Comparison of ENCODE assay signal across 1 cellular context in genomic region chr17:74212913-74213791, GRCh38.
TF ChIP-seq lines count a peak whose summit lies in the region.

Gene TTYH2 (plus strand): TSS chr17:74213571. CDS start chr17:74213588, 17 bp downstream.

TF ChIP-seq in K562, 482 proteins besides CTCF, POLR2A, EP300 and RAD21 (continued from another document and continues in another):
- TF ChIP-seq ZNF609 (CRISPR knock-in tag; IDR thresholded peaks at IDR 0.05; ENCODE audit: borderline replicate concordance), result no peak
- TF ChIP-seq MLX (CRISPR knock-in tag; conservative IDR thresholded peaks at IDR 0.05), result no peak
- no peak for TF ChIP-seq DACH1 (IDR thresholded peaks at IDR 0.05; ENCODE audit: partially characterized antibody)
- no peak for TF ChIP-seq ZNF75A (CRISPR knock-in tag; IDR thresholded peaks at IDR 0.05)
- TF ChIP-seq ILK (tag; IDR thresholded peaks at IDR 0.05; ENCODE audit: borderline replicate concordance, low read depth), result no peak
- no peak for TF ChIP-seq CBX5 (IDR thresholded peaks at IDR 0.05; ENCODE audit: borderline replicate concordance, low read depth)
- TF ChIP-seq ARID4B (CRISPR knock-in tag; IDR thresholded peaks at IDR 0.05), result no peak
- TF ChIP-seq ZSCAN29 (IDR thresholded peaks at IDR 0.05), result no peak
- TF ChIP-seq SUPT5H (IDR thresholded peaks at IDR 0.05), result no peak
- TF ChIP-seq ARNT (IDR thresholded peaks at IDR 0.05), result no peak
- TF ChIP-seq ZKSCAN8 (CRISPR knock-in tag; IDR thresholded peaks at IDR 0.05), result no peak
- no peak for TF ChIP-seq ZEB2 (IDR thresholded peaks at IDR 0.05)
- no peak for TF ChIP-seq ZNF165 (CRISPR knock-in tag; IDR thresholded peaks at IDR 0.05; ENCODE audit: borderline replicate concordance)
- peak in 1 of 2 experiments; percentile 98; a peak in 2 of 4 replicates for TF ChIP-seq NONO (IDR thresholded peaks at IDR 0.05; ENCODE audit: low read depth in 2 of 2, low read length in 1 of 2)
- TF ChIP-seq ARID2 (IDR thresholded peaks at IDR 0.05), result no peak
- no peak for TF ChIP-seq ELK3 (CRISPR knock-in tag; IDR thresholded peaks at IDR 0.05)
- TF ChIP-seq RFX7 (CRISPR knock-in tag; IDR thresholded peaks at IDR 0.05), result no peak
- no peak for TF ChIP-seq POLR2AphosphoS5 (IDR thresholded peaks at IDR 0.05; ENCODE audit: control insufficient read depth, insufficient read depth, low read depth, low read length)
- TF ChIP-seq ZNF274 (IDR thresholded peaks at IDR 0.05; ENCODE audit: borderline replicate concordance, low read depth, low read length), result no peak
- no peak for TF ChIP-seq DNMT1 (IDR thresholded peaks at IDR 0.05)
- TF ChIP-seq ZBTB49 (CRISPR knock-in tag; IDR thresholded peaks at IDR 0.05; ENCODE audit: borderline replicate concordance), result no peak
- no peak for TF ChIP-seq ZNF77 (CRISPR knock-in tag; IDR thresholded peaks at IDR 0.05)
- TF ChIP-seq PATZ1 (CRISPR knock-in tag; IDR thresholded peaks at IDR 0.05; ENCODE audit: borderline replicate concordance), result no peak
- TF ChIP-seq CXXC5 (CRISPR knock-in tag; IDR thresholded peaks at IDR 0.05), result no peak
- TF ChIP-seq NBN (IDR thresholded peaks at IDR 0.05; ENCODE audit: low read depth), result no peak
- no peak for TF ChIP-seq ZBTB12 (CRISPR knock-in tag; IDR thresholded peaks at IDR 0.05)
- TF ChIP-seq LCOR (CRISPR knock-in tag; IDR thresholded peaks at IDR 0.05), result no peak
- no peak for TF ChIP-seq ELF2 (CRISPR knock-in tag; IDR thresholded peaks at IDR 0.05)
- no peak for TF ChIP-seq PYGO2 (tag; IDR thresholded peaks at IDR 0.05)
- no peak for TF ChIP-seq ILF3 (IDR thresholded peaks at IDR 0.05; ENCODE audit: borderline replicate concordance)
- no peak for TF ChIP-seq CBFB (CRISPR knock-in tag; IDR thresholded peaks at IDR 0.05)
- TF ChIP-seq ZNF512 (tag; IDR thresholded peaks at IDR 0.05), result no peak
- no peak for TF ChIP-seq FUS (optimal IDR thresholded peaks at IDR 0.05; ENCODE audit: low read depth, low read length)
- TF ChIP-seq ZNF507 (tag; conservative IDR thresholded peaks at IDR 0.05), result no peak
- no peak for TF ChIP-seq TEAD4 (IDR thresholded peaks at IDR 0.05; ENCODE audit: low read length)
- TF ChIP-seq TEAD4 (CRISPR knock-in tag; IDR thresholded peaks at IDR 0.05; ENCODE audit: borderline replicate concordance), result no peak
- TF ChIP-seq STAT5B (CRISPR knock-in tag; IDR thresholded peaks at IDR 0.05), result no peak
- TF ChIP-seq CEBPG (CRISPR knock-in tag; IDR thresholded peaks at IDR 0.05), result peak; percentile 75
- TF ChIP-seq CEBPG (tag; conservative IDR thresholded peaks at IDR 0.05 in 1 of 2, IDR thresholded peaks at IDR 0.05 in 1 of 2), result peak; percentile 78 to 86
- no peak for TF ChIP-seq RBM22 (IDR thresholded peaks at IDR 0.05; ENCODE audit: low read depth, low read length, poor library complexity, severe bottlenecking)
- TF ChIP-seq ZNF121 (CRISPR knock-in tag; conservative IDR thresholded peaks at IDR 0.05), result no peak
- TF ChIP-seq KDM4B (IDR thresholded peaks at IDR 0.05; ENCODE audit: borderline replicate concordance in 2 of 2, low read depth in 1 of 2), result no peak
- no peak for TF ChIP-seq WHSC1 (IDR thresholded peaks at IDR 0.05; ENCODE audit: low read length)
- no peak for TF ChIP-seq KLF10 (CRISPR knock-in tag; IDR thresholded peaks at IDR 0.05)
- TF ChIP-seq SP1 (CRISPR knock-in tag; IDR thresholded peaks at IDR 0.05), result peak; percentile 10; the same call in 1 of the 2 replicates
- TF ChIP-seq GTF2B (IDR thresholded peaks at IDR 0.05; ENCODE audit: extremely low read depth, insufficient read length), result no peak
- no peak for TF ChIP-seq USF1 (CRISPR knock-in tag; IDR thresholded peaks at IDR 0.05)
- TF ChIP-seq MAFK (IDR thresholded peaks at IDR 0.05; ENCODE audit: low read length), result no peak
- TF ChIP-seq TRIM28 (IDR thresholded peaks at IDR 0.05), result no peak
- no peak for TF ChIP-seq ZNF79 (CRISPR knock-in tag; IDR thresholded peaks at IDR 0.05; ENCODE audit: low read depth)
